ENCODE assay signal across 8 cellular contexts in genomic region chr12:57740656-57741412, GRCh38. TPM values are rescaled to one million over a fixed set of nuclear protein-coding genes. Genes with fewer than 3 reads are reported as not detected.
DNase-seq lines count a peak whose midpoint lies in the region; ATAC-seq and TF ChIP-seq lines count a peak whose summit lies in the region.

No MANE protein-coding gene starts in this region.

- TF ChIP-seq RAD21 in IMR-90 (IDR thresholded peaks at IDR 0.05; ENCODE audit: low read length), result no peak

- H2BK5ac ChIP-seq in IMR-90 (ENCODE audit: low read depth, low read length, poor library complexity, severe bottlenecking), result no peak overlapping the region

- no peak overlapping the region for H3K27ac ChIP-seq in IMR-90 (ENCODE audit: insufficient read depth, low read length)

- no peaks in the 10 kb centered on the region for H3K9me3 Mint-ChIP-seq in type B pancreatic cell

- DNase-seq in CD1c-positive myeloid dendritic cell (ENCODE audit: extremely low spot score) (peak; percentile 62), IMR-90 (no peak), mucosa of descending colon (peak; percentile 52 to 83 (median 59)), type B pancreatic cell (ENCODE audit: extremely low spot score, unreplicated experiment) (no peak), NCI-H345 (lab: John Stamatoyannopoulos, UW) (no peak), NCI-H510A treated with DMSO at 0.1 percent for 48 hours (lab: John Stamatoyannopoulos, UW) (no peak)
- peak in 2 of 3 experiments; percentile 33 to 59 for DNase-seq in activated CD8-positive, alpha-beta memory T cell treated with anti-CD3 and anti-CD28 coated beads for 48 hours (ENCODE audit: low read depth in 2 of 3, low spot score in 2 of 3)

- ATAC-seq in GM19438 (IDR thresholded peaks at IDR 0.05; ENCODE audit: low read depth, unreplicated experiment) (peak; percentile 42), IMR-90 (ENCODE audit: low read depth) (no peak), mucosa of descending colon (peak; percentile 42)

- no peak overlapping the region for H3K56ac ChIP-seq in IMR-90 (ENCODE audit: extremely low read depth, insufficient read depth, low read length)

- peaks cover 29% of the 10 kb centered on the region for H3K4me1 Mint-ChIP-seq in type B pancreatic cell (ENCODE audit: unreplicated experiment)

- H3K4me1 ChIP-seq in IMR-90 (ENCODE audit: control insufficient read depth, insufficient read depth, low read length) (peaks cover 6% of the 10 kb centered on the region), mucosa of descending colon (ENCODE audit: low read depth) (peaks cover 22% of the 10 kb centered on the region)

- peaks cover 60% of the 10 kb centered on the region for H3K27me3 Mint-ChIP-seq in type B pancreatic cell

- peaks cover 4% of the 10 kb centered on the region for H3K36me3 Mint-ChIP-seq in type B pancreatic cell

- H3K14ac ChIP-seq in IMR-90 (replicated peaks; ENCODE audit: low read depth, low read length), result no peak overlapping the region

- H3K9me1 ChIP-seq in IMR-90 (ENCODE audit: insufficient read depth, low read length), result peaks cover 5% of the 10 kb centered on the region

- H3K9me3 ChIP-seq in IMR-90 (ENCODE audit: control insufficient read depth, insufficient read depth, low read length) (peaks cover 2% of the 10 kb centered on the region; the same call in 1 of the 2 replicates), mucosa of descending colon (no peaks in the 10 kb centered on the region)

- H3K4me3 ChIP-seq in IMR-90 (ENCODE audit: insufficient read depth, low read depth, low read length) (no peak overlapping the region), mucosa of descending colon (no peak overlapping the region)

- peak overlapping the region; percentile 48 for H3K4me3 Mint-ChIP-seq in type B pancreatic cell

- no peak overlapping the region for H3K4me2 ChIP-seq in IMR-90 (ENCODE audit: low read depth, low read length)

- H2BK120ac ChIP-seq in IMR-90 (ENCODE audit: low read depth, low read length), result no peak overlapping the region

- no TSS peak for BruUV-seq in IMR-90 (replicated peaks; lab: Mats Ljungman, UMichigan)

- no peak for TF ChIP-seq POLR2A in IMR-90 (IDR thresholded peaks at IDR 0.05; ENCODE audit: low read depth, low read length)

- no peak overlapping the region for H4K8ac ChIP-seq in IMR-90 (ENCODE audit: low read depth in 2 of 2, low read length in 2 of 2)

- no peak overlapping the region for H3K4ac ChIP-seq in IMR-90 (ENCODE audit: low read depth, low read length)

- no peak overlapping the region for H4K91ac ChIP-seq in IMR-90 (ENCODE audit: insufficient read depth, low read depth, low read length)

- no peak overlapping the region for H2AK5ac ChIP-seq in IMR-90 (ENCODE audit: low read depth, low read length)

- intact Hi-C loops in IMR-90 (cut with micrococcal nuclease), result no loop called here
- intact Hi-C loops in mucosa of descending colon (cut with DNase I, micrococcal nuclease), result no loop called here

- CTCF ChIA-PET in IMR-90 (lab: Yijun Ruan, JAX), result no interaction called here

- POLR2A ChIA-PET in IMR-90 (lab: Charles Lee; ENCODE audit: unreplicated experiment), result no interaction called here

- H3K23ac ChIP-seq in IMR-90 (ENCODE audit: low read depth, low read length), result no peak overlapping the region

- H4K20me1 ChIP-seq in IMR-90 (ENCODE audit: insufficient read depth, low read length), result 0 out of 2 replicates have a peak, but pooled peaks cover 3% of the 10 kb centered on the region

- dilution Hi-C loops in IMR-90 (cut with HindIII; ENCODE audit: low sequenced_read_pairs, unreplicated experiment), result no loop called here

- peaks cover 60% of the 10 kb centered on the region for H3K27me3 ChIP-seq in IMR-90 (ENCODE audit: control insufficient read depth, insufficient read depth, low read length)

- H3K18ac ChIP-seq in IMR-90 (ENCODE audit: low read depth, low read length), result no peak overlapping the region

- H3K9ac ChIP-seq in IMR-90 (ENCODE audit: low read depth, low read length), result no peak overlapping the region

- H3K79me1 ChIP-seq in IMR-90 (ENCODE audit: low read depth in 1 of 2, low read length in 2 of 2), result peaks cover 6 to 13% of the 10 kb centered on the region in 2 experiments; a peak in 3 of 4 replicates

- peak overlapping the region; percentile 10 for H2AK9ac ChIP-seq in IMR-90 (replicated peaks; ENCODE audit: low read depth, low read length, poor library complexity)

- H2BK15ac ChIP-seq in IMR-90 (ENCODE audit: low read depth, low read length), result no peak overlapping the region

- in situ Hi-C loops in IMR-90 (cut with MboI; ENCODE audit: low sequenced_read_pairs), result no loop called here

- H2BK20ac ChIP-seq in IMR-90 (ENCODE audit: low read depth, low read length), result no peak overlapping the region

- no peak overlapping the region for H2AFZ ChIP-seq in IMR-90 (replicated peaks; ENCODE audit: low read length, poor library complexity)

- no CpG with 5 or more reads among the region's 5 CpGs for WGBS in IMR-90 (ENCODE audit: extremely low coverage in 2 of 2, insufficient read length in 1 of 2), 2 experiments

- TF ChIP-seq CTCF in IMR-90 (conservative IDR thresholded peaks at IDR 0.05; ENCODE audit: low read depth, low read length), result no peak
- TF ChIP-seq CTCF in mucosa of descending colon (IDR thresholded peaks at IDR 0.05), result no peak
- TF ChIP-seq CTCF in type B pancreatic cell (conservative IDR thresholded peaks at IDR 0.05), result no peak

- H4K5ac ChIP-seq in IMR-90 (ENCODE audit: low read depth, low read length), result no peak overlapping the region

- no peaks in the 10 kb centered on the region for H3K36me3 ChIP-seq in IMR-90 (ENCODE audit: control insufficient read depth, insufficient read depth, low read length)
- no peaks in the 10 kb centered on the region for H3K36me3 ChIP-seq in mucosa of descending colon (ENCODE audit: low read depth)

- H3K27ac Mint-ChIP-seq in type B pancreatic cell, result no peak overlapping the region

TF ChIP-seq in IMR-90, 13 proteins besides CTCF, POLR2A, EP300 and RAD21 (continues in another document):
- TF ChIP-seq BHLHE40 (IDR thresholded peaks at IDR 0.05; ENCODE audit: low read depth, low read length), result no peak
- no peak for TF ChIP-seq CHD1 (IDR thresholded peaks at IDR 0.05; ENCODE audit: low read depth, low read length)
- no peak for TF ChIP-seq FOS (IDR thresholded peaks at IDR 0.05; ENCODE audit: low read depth, low read length)
- no peak for TF ChIP-seq CEBPB (IDR thresholded peaks at IDR 0.05; ENCODE audit: low read depth, low read length)
- TF ChIP-seq SMC3 (IDR thresholded peaks at IDR 0.05; ENCODE audit: low read depth, low read length), result no peak
- TF ChIP-seq MXI1 (IDR thresholded peaks at IDR 0.05; ENCODE audit: borderline replicate concordance, low read depth, low read length), result no peak
- TF ChIP-seq RFX5 (IDR thresholded peaks at IDR 0.05; ENCODE audit: low read depth, low read length), result no peak
- no peak for TF ChIP-seq MAZ (IDR thresholded peaks at IDR 0.05; ENCODE audit: borderline replicate concordance, low read depth, low read length)
- no peak for TF ChIP-seq RCOR1 (IDR thresholded peaks at IDR 0.05; ENCODE audit: insufficient replicate concordance, low read length)
- no peak for TF ChIP-seq NFE2L2 (IDR thresholded peaks at IDR 0.05; ENCODE audit: low read depth, low read length)
- TF ChIP-seq ELK1 (IDR thresholded peaks at IDR 0.05; ENCODE audit: borderline replicate concordance, low read depth, low read length), result no peak

RNA-seq across cellular contexts. Expression of gene AGAP2, which starts 2.3 kb away (rescaled TPM):
- 0.18 and 0.28 TPM in 2 replicates for total RNA-seq in IMR-90 (2012; rRNA removed)
- 0.03 and 0.07 TPM in 2 replicates for polyA plus RNA-seq in IMR-90 (2012; rRNA removed)
- polyA plus RNA-seq in IMR-90 (2012; cell fraction: cytosol; rRNA removed), result 0.09 and 0.10 TPM in 2 replicates
- polyA plus RNA-seq in IMR-90 (2012; cell fraction: nucleus; rRNA removed; ENCODE audit: low replicate concordance), result 0.55 and 0.88 TPM in 2 replicates
- total RNA-seq in mucosa of descending colon, result 1 to 10 TPM; 1.3 to 2.7 (median 2.2) TPM
- total RNA-seq in type B pancreatic cell (ENCODE audit: low replicate concordance), result 0.33 and 4.1 TPM in 2 replicates

RNA-seq across cellular contexts. Expression of gene TSPAN31, which starts 4.0 kb away (rescaled TPM):
- total RNA-seq in IMR-90 (2012; rRNA removed), result 51.1 and 71.2 TPM in 2 replicates
- polyA plus RNA-seq in IMR-90 (2012; rRNA removed), result 9.9 and 12.3 TPM in 2 replicates
- 22.4 and 46.8 TPM in 2 replicates for polyA plus RNA-seq in IMR-90 (2012; cell fraction: cytosol; rRNA removed)
- polyA plus RNA-seq in IMR-90 (2012; cell fraction: nucleus; rRNA removed; ENCODE audit: low replicate concordance), result 23.3 and 27.2 TPM in 2 replicates
- 10 to 100 TPM; 29.2 to 39.8 (median 30.5) TPM for total RNA-seq in mucosa of descending colon
- 34.8 and 40.8 TPM in 2 replicates for total RNA-seq in type B pancreatic cell (ENCODE audit: low replicate concordance)

RNA-seq across cellular contexts. Expression of gene CDK4, which starts 11.3 kb away (rescaled TPM):
- total RNA-seq in IMR-90 (2012; rRNA removed) (239 and 297 TPM in 2 replicates), mucosa of descending colon (10 to 100 TPM; 41.4 to 62.7 (median 60.2) TPM), type B pancreatic cell (ENCODE audit: low replicate concordance) (124 and 193 TPM in 2 replicates)
- 252 and 261 TPM in 2 replicates for polyA plus RNA-seq in IMR-90 (2012; rRNA removed)
- polyA plus RNA-seq in IMR-90 (2012; cell fraction: cytosol; rRNA removed), result 201 and 295 TPM in 2 replicates
- 85.8 and 86.8 TPM in 2 replicates for polyA plus RNA-seq in IMR-90 (2012; cell fraction: nucleus; rRNA removed; ENCODE audit: low replicate concordance)

RNA-seq across cellular contexts. Expression of gene MARCHF9, which starts 14.1 kb away (rescaled TPM):
- total RNA-seq in IMR-90 (2012; rRNA removed) (1.1 TPM in 2 replicates), mucosa of descending colon (10 to 100 TPM; 10.5 to 15.1 (median 11.7) TPM), type B pancreatic cell (ENCODE audit: low replicate concordance) (15.0 and 20.1 TPM in 2 replicates)
- 4.7 and 5.4 TPM in 2 replicates for polyA plus RNA-seq in IMR-90 (2012; rRNA removed)
- polyA plus RNA-seq in IMR-90 (2012; cell fraction: cytosol; rRNA removed), result 3.6 and 5.6 TPM in 2 replicates
- polyA plus RNA-seq in IMR-90 (2012; cell fraction: nucleus; rRNA removed; ENCODE audit: low replicate concordance), result 8.1 and 11.9 TPM in 2 replicates

RNA-seq across cellular contexts. Expression of gene CYP27B1, which starts 26.0 kb away (rescaled TPM):
- total RNA-seq in IMR-90 (2012; rRNA removed) (0.36 and 0.56 TPM in 2 replicates), mucosa of descending colon (1 to 10 TPM; 1.2 to 2.1 (median 1.4) TPM), type B pancreatic cell (ENCODE audit: low replicate concordance) (1.4 and 2.2 TPM in 2 replicates)
- 0.80 and 1.3 TPM in 2 replicates for polyA plus RNA-seq in IMR-90 (2012; rRNA removed)
- polyA plus RNA-seq in IMR-90 (2012; cell fraction: cytosol; rRNA removed), result 0.38 and 0.49 TPM in 2 replicates
- polyA plus RNA-seq in IMR-90 (2012; cell fraction: nucleus; rRNA removed; ENCODE audit: low replicate concordance), result 10.4 and 13.8 TPM in 2 replicates

Comparison
In these comparisons a context has a peak if more than half of its experiments do, and no peak if none do; other contexts are left out.
1. DNase-seq: peak in CD1c-positive myeloid dendritic cell (single experiment), activated CD8-positive, alpha-beta memory T cell treated with anti-CD3 and anti-CD28 coated beads for 48 hours (2 of 3) and mucosa of descending colon (3 of 3); none in IMR-90 (single experiment), type B pancreatic cell (single experiment), NCI-H345 (single experiment) and NCI-H510A treated with DMSO at 0.1 percent for 48 hours (single experiment).